Comparison of ENCODE assay signal across 1 cellular context in genomic region chr15:25733856-25734679, GRCh38.
TF ChIP-seq lines count a peak whose summit lies in the region.

No MANE protein-coding gene starts in this region.

TF ChIP-seq in WTC11, 78 proteins besides CTCF, POLR2A, EP300 and RAD21 (continued from another document):
- TF ChIP-seq PRDM15 (CRISPR knock-in tag; IDR thresholded peaks at IDR 0.05) (no peak), FOXP1 (CRISPR knock-in tag; IDR thresholded peaks at IDR 0.05; ENCODE audit: borderline replicate concordance) (0 out of 2 replicates have a peak, but pooled peaks have one; percentile 33)
